Comparison of ENCODE assay signal across 31 cellular contexts in the genomic region with DNA sequence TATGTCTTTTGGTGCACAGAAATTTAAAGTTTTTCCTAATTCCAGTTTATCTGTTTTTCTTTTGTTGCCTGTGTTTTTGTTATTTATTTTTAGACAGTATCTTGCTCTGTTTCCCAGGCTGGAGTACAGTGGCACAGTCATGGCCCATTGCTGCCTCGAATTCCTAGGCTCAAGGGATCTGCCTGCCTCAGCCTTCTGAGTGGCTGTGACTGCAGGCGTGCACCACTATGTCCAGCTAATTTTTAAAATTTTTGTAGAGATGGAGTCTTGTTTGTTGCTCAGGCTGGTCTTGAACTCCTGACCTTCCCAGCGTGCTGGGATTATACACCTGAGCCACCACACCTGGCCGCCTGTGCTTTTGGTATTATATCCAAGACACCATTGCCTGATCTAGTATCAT. TPM values are rescaled to one million over a fixed set of nuclear protein-coding genes. Genes with fewer than 3 reads are reported as not detected.
"Had no signal": no experiment of that assay in that cellular context is flagged by ENCODE, and none has a peak within 500 bp of the region (broad histone marks: within the 10 kb centered on the region; RNA-seq: fewer than 3 reads in every experiment).

No MANE protein-coding gene starts in this region.

- H3K27ac Mint-ChIP-seq: activated CD4-positive, alpha-beta T cell treated with anti-CD3 and anti-CD28 coated beads for 36 hours; activated CD4-positive, alpha-beta T cell treated with anti-CD3 and anti-CD28 coated beads, Interleukin-2, amount 10 ng/mL, durations not matched to agents 7 days and 5 days; activated CD8-positive, alpha-beta T cell treated with anti-CD3 and anti-CD28 coated beads, Interleukin-2, amount 10 ng/mL, durations not matched to agents 7 days and 5 days; activated naive CD4-positive, alpha-beta T cell treated with anti-CD3 and anti-CD28 coated beads for 36 hours; activated naive CD8-positive, alpha-beta T cell treated with anti-CD3 and anti-CD28 coated beads for 36 hours; activated T-cell treated with anti-CD3 and anti-CD28 coated beads, Interleukin-2, amount 50 U/mL, for 24 hours; activated T-helper 1 cell treated with anti-CD3 and anti-CD28 coated beads, Interleukin-12 subunit alpha, Interleukin-12 subunit beta, Interleukin-2, Interleukin-4 antibody, amounts not matched to agents 30 ng/mL and 10 ng/mL and 1 ng/mL, durations not matched to agents 14 hours and 24 hours and 36 hours; T-helper 2 cell treated with Interferon-gamma antibody and Interleukin-4, amounts not matched to agents 5 μg/mL and 100 μg/mL, for 36 hours had no signal

- H3K27me3 Mint-ChIP-seq: activated CD4-positive, alpha-beta T cell treated with anti-CD3 and anti-CD28 coated beads for 36 hours; activated CD4-positive, alpha-beta T cell treated with anti-CD3 and anti-CD28 coated beads, Interleukin-2, amount 10 ng/mL, durations not matched to agents 7 days and 5 days; activated naive CD8-positive, alpha-beta T cell treated with anti-CD3 and anti-CD28 coated beads for 36 hours; activated T-cell treated with anti-CD3 and anti-CD28 coated beads, Interleukin-2, amount 50 U/mL, for 24 hours had no signal

- H3K4me3 Mint-ChIP-seq: activated CD4-positive, alpha-beta T cell treated with anti-CD3 and anti-CD28 coated beads for 36 hours; activated CD4-positive, alpha-beta T cell treated with anti-CD3 and anti-CD28 coated beads, Interleukin-2, amount 10 ng/mL, durations not matched to agents 7 days and 5 days; activated CD8-positive, alpha-beta T cell treated with anti-CD3 and anti-CD28 coated beads, Interleukin-2, amount 10 ng/mL, durations not matched to agents 7 days and 5 days; activated naive CD4-positive, alpha-beta T cell treated with anti-CD3 and anti-CD28 coated beads for 36 hours; activated naive CD8-positive, alpha-beta T cell treated with anti-CD3 and anti-CD28 coated beads for 36 hours; activated T-cell treated with anti-CD3 and anti-CD28 coated beads, Interleukin-2, amount 50 U/mL, for 24 hours; activated T-helper 1 cell treated with anti-CD3 and anti-CD28 coated beads, Interleukin-12 subunit alpha, Interleukin-12 subunit beta, Interleukin-2, Interleukin-4 antibody, amounts not matched to agents 30 ng/mL and 10 ng/mL and 1 ng/mL, durations not matched to agents 14 hours and 24 hours and 36 hours; T-helper 2 cell treated with Interferon-gamma antibody and Interleukin-4, amounts not matched to agents 5 μg/mL and 100 μg/mL, for 36 hours had no signal

- DNase-seq: activated CD4-positive, alpha-beta T cell treated with anti-CD3 and anti-CD28 coated beads for 36 hours; activated CD4-positive, alpha-beta T cell treated with anti-CD3 and anti-CD28 coated beads, Interleukin-2, amount 10 ng/mL, durations not matched to agents 7 days and 5 days; activated CD4-positive, alpha-beta T cell treated with anti-CD3 and anti-CD28 coated beads, Interleukin-2, amount 50 U/mL, for 48 hours; activated CD8-positive, alpha-beta T cell treated with anti-CD3 and anti-CD28 coated beads, Interleukin-2, amount 10 ng/mL, durations not matched to agents 7 days and 5 days; activated gamma-delta T cell treated with Interleukin-2 at 50 U/mL for 16 hours; activated naive CD4-positive, alpha-beta T cell treated with anti-CD3 and anti-CD28 coated beads for 36 hours; activated naive CD8-positive, alpha-beta T cell treated with anti-CD3 and anti-CD28 coated beads for 36 hours; activated T-cell treated with anti-CD3 and anti-CD28 coated beads, Interleukin-2, amount 50 U/mL, for 24 hours; amniotic stem cell; aorta; brain microvascular endothelial cell; central memory CD4-positive, alpha-beta T cell; NCI-H1092 treated with DMSO at 0.1 percent for 48 hours; NCI-H1417; NCI-H187 treated with DMSO at 0.1 percent for 48 hours; NCI-H2081 treated with DMSO at 0.1 percent for 48 hours; NCI-H345; NCI-H524 treated with DMSO at 0.1 percent for 48 hours; SIG-M5; SW 1271 had no signal

- ATAC-seq: activated CD4-positive, alpha-beta T cell treated with anti-CD3 and anti-CD28 coated beads for 36 hours; activated CD4-positive, CD25-positive, alpha-beta regulatory T cell treated with anti-CD3 and anti-CD28 coated beads, Interleukin-2, amount 50 U/mL, for 24 hours; activated CD8-positive, alpha-beta T cell treated with anti-CD3 and anti-CD28 coated beads, Interleukin-2, amount 10 ng/mL, durations not matched to agents 7 days and 5 days; K562; Panc1; Right ventricle myocardium inferior had no signal

- H3K9me3 Mint-ChIP-seq: activated naive CD4-positive, alpha-beta T cell treated with anti-CD3 and anti-CD28 coated beads for 36 hours; activated naive CD8-positive, alpha-beta T cell treated with anti-CD3 and anti-CD28 coated beads for 36 hours; activated T-cell treated with anti-CD3 and anti-CD28 coated beads, Interleukin-2, amount 50 U/mL, for 24 hours; activated T-helper 1 cell treated with anti-CD3 and anti-CD28 coated beads, Interleukin-12 subunit alpha, Interleukin-12 subunit beta, Interleukin-2, Interleukin-4 antibody, amounts not matched to agents 30 ng/mL and 10 ng/mL and 1 ng/mL, durations not matched to agents 14 hours and 24 hours and 36 hours; T-helper 2 cell treated with Interferon-gamma antibody and Interleukin-4, amounts not matched to agents 5 μg/mL and 100 μg/mL, for 36 hours had no signal

RNA-seq across cellular contexts. Expression of gene PP2D1, which starts 50.9 kb away (rescaled TPM):
- total RNA-seq: activated CD4-positive, alpha-beta T cell treated with anti-CD3 and anti-CD28 coated beads for 36 hours; activated CD4-positive, alpha-beta T cell treated with anti-CD3 and anti-CD28 coated beads, Interleukin-2, amount 10 ng/mL, durations not matched to agents 7 days and 5 days; activated CD8-positive, alpha-beta T cell treated with anti-CD3 and anti-CD28 coated beads, Interleukin-2, amount 10 ng/mL, durations not matched to agents 7 days and 5 days; activated naive CD4-positive, alpha-beta T cell treated with anti-CD3 and anti-CD28 coated beads for 36 hours; activated naive CD8-positive, alpha-beta T cell treated with anti-CD3 and anti-CD28 coated beads for 36 hours; activated T-helper 1 cell treated with anti-CD3 and anti-CD28 coated beads, Interleukin-12 subunit alpha, Interleukin-12 subunit beta, Interleukin-2, Interleukin-4 antibody, amounts not matched to agents 30 ng/mL and 10 ng/mL and 1 ng/mL, durations not matched to agents 14 hours and 24 hours and 36 hours; aorta; K562; M059J; NCI-H460; Right ventricle myocardium inferior; RPMI7951; SK-MEL-5; T-helper 1 cell treated with Interleukin-12 subunit alpha and Interleukin-12 subunit beta and Interleukin-4 antibody, amounts not matched to agents 30 ng/mL and 1 ng/mL, for 36 hours had no signal
